In genomic region chr17:59763861-59764260, GRCh38 we compare ENCODE assay signal across 11 cellular contexts. TPM values are rescaled to one million over a fixed set of nuclear protein-coding genes. Genes with fewer than 3 reads are reported as not detected.
DNase-seq lines count a peak whose midpoint lies in the region; ATAC-seq and TF ChIP-seq lines count a peak whose summit lies in the region.
"Had no signal": no experiment of that assay in that cellular context is flagged by ENCODE, and none has a peak within 500 bp of the region (broad histone marks: within the 10 kb centered on the region; RNA-seq: fewer than 3 reads in every experiment).

No MANE protein-coding gene starts in this region.

- TF ChIP-seq CTCF in IMR-90 (conservative IDR thresholded peaks at IDR 0.05; ENCODE audit: low read depth, low read length), result no peak
- TF ChIP-seq CTCF in astrocyte of the cerebellum (IDR thresholded peaks at IDR 0.05; ENCODE audit: low read depth, low read length, missing control alignments), result no peak
- TF ChIP-seq CTCF in Caco-2 (IDR thresholded peaks at IDR 0.05; ENCODE audit: insufficient read depth in 1 of 2, low read depth in 1 of 2, low read length in 1 of 2, severe bottlenecking in 1 of 2, unreplicated experiment in 1 of 2), result no peak

- H3K79me1 ChIP-seq in IMR-90 (ENCODE audit: low read depth in 1 of 2, low read length in 2 of 2), result peaks cover 15 to 47% of the 10 kb centered on the region in 2 experiments
- peaks cover 5% of the 10 kb centered on the region for H3K79me1 ChIP-seq in mesenchymal stem cell (replicated peaks; ENCODE audit: low read length, poor library complexity, severe bottlenecking)

- DNase-seq in CD4-positive, CD25-positive, alpha-beta regulatory T cell, result no peak
- DNase-seq in IMR-90 (peak; percentile 95), astrocyte of the cerebellum (ENCODE audit: low read depth) (peak; percentile 86), mesenchymal stem cell (peak; percentile 79), Caco-2 (no peak), amygdala (lab: John Stamatoyannopoulos, UW) (no peak), germinal center (ENCODE audit: low spot score) (no peak)
- DNase-seq: DMS153, islet precursor cell, upper lobe of left lung had no signal

- peak overlapping the region; percentile 95 for H4K91ac ChIP-seq in IMR-90 (ENCODE audit: insufficient read depth, low read depth, low read length)
- no peak overlapping the region for H4K91ac ChIP-seq in mesenchymal stem cell (ENCODE audit: low read length)

- peak overlapping the region; percentile 99 for H3K18ac ChIP-seq in IMR-90 (ENCODE audit: low read depth, low read length)
- peak overlapping the region in 1 of 2 experiments; percentile 46 for H3K18ac ChIP-seq in mesenchymal stem cell (ENCODE audit: low read depth in 1 of 2, low read length in 2 of 2)

- peak overlapping the region; percentile 33 for H3K27ac ChIP-seq in CD4-positive, CD25-positive, alpha-beta regulatory T cell (ENCODE audit: insufficient read depth, low read length, poor library complexity, severe bottlenecking)
- H3K27ac ChIP-seq in IMR-90 (ENCODE audit: insufficient read depth, low read length), result peak overlapping the region; percentile 90
- peak overlapping the region; percentile 98 for H3K27ac ChIP-seq in mesenchymal stem cell (ENCODE audit: low read length, poor library complexity, severe bottlenecking)
- H3K27ac ChIP-seq: upper lobe of left lung had no signal

- peak overlapping the region; percentile 98 for H3K4ac ChIP-seq in IMR-90 (ENCODE audit: low read depth, low read length)
- no peak overlapping the region for H3K4ac ChIP-seq in mesenchymal stem cell (ENCODE audit: low read depth in 1 of 2, low read length in 2 of 2)

- H2BK15ac ChIP-seq in IMR-90 (ENCODE audit: low read depth, low read length), result peak overlapping the region; percentile 99; the same call in 2 of the 3 replicates
- no peak overlapping the region for H2BK15ac ChIP-seq in mesenchymal stem cell (ENCODE audit: low read depth, poor library complexity, severe bottlenecking)

- no peak for TF ChIP-seq RAD21 in IMR-90 (IDR thresholded peaks at IDR 0.05; ENCODE audit: low read length)

- no peaks in the 10 kb centered on the region for H3K27me3 ChIP-seq in CD4-positive, CD25-positive, alpha-beta regulatory T cell (ENCODE audit: control insufficient read depth, insufficient read depth, low read length)
- H3K27me3 ChIP-seq in IMR-90 (ENCODE audit: control insufficient read depth, insufficient read depth, low read length) (no peaks in the 10 kb centered on the region), mesenchymal stem cell (ENCODE audit: control insufficient read depth in 1 of 2, insufficient read depth in 1 of 2, low read length in 2 of 2) (no peaks in the 10 kb centered on the region), Caco-2 (replicated peaks; ENCODE audit: control insufficient read depth, insufficient read depth, low read length) (no peaks in the 10 kb centered on the region)
- H3K27me3 ChIP-seq: upper lobe of left lung had no signal

- H3K36me3 ChIP-seq in CD4-positive, CD25-positive, alpha-beta regulatory T cell (ENCODE audit: control insufficient read depth, insufficient read depth, low read length), result peaks cover 5% of the 10 kb centered on the region
- peaks cover 6% of the 10 kb centered on the region for H3K36me3 ChIP-seq in IMR-90 (ENCODE audit: control insufficient read depth, insufficient read depth, low read length)
- H3K36me3 ChIP-seq in mesenchymal stem cell (ENCODE audit: control insufficient read depth in 1 of 2, insufficient read depth in 2 of 2, low read depth in 1 of 2, low read length in 2 of 2), result peaks cover 9% of the 10 kb centered on the region in 2 experiments
- H3K36me3 ChIP-seq in Caco-2 (ENCODE audit: control insufficient read depth, insufficient read depth, low read length), result no peaks in the 10 kb centered on the region; the same call in 1 of the 2 replicates

- peak overlapping the region; percentile 95 for H3K23ac ChIP-seq in IMR-90 (ENCODE audit: low read depth, low read length)
- H3K23ac ChIP-seq in mesenchymal stem cell (ENCODE audit: low read length in 2 of 2), result no peak overlapping the region

- H3K14ac ChIP-seq in IMR-90 (replicated peaks; ENCODE audit: low read depth, low read length) (peak overlapping the region; percentile 97), mesenchymal stem cell (ENCODE audit: low read length in 2 of 2) (no peak overlapping the region)

- peak overlapping the region; percentile 96; the same call in 1 of the 2 replicates for H4K5ac ChIP-seq in IMR-90 (ENCODE audit: low read depth, low read length)

- no peaks in the 10 kb centered on the region for H3K27me3 Mint-ChIP-seq in CD4-positive, CD25-positive, alpha-beta regulatory T cell
- no peaks in the 10 kb centered on the region for H3K27me3 Mint-ChIP-seq in Caco-2 (ENCODE audit: insufficient read depth, unreplicated experiment)

- H2BK5ac ChIP-seq in IMR-90 (ENCODE audit: low read depth, low read length, poor library complexity, severe bottlenecking), result peak overlapping the region; percentile 95
- peak overlapping the region; percentile 99 for H2BK5ac ChIP-seq in mesenchymal stem cell (ENCODE audit: low read depth, low read length, poor library complexity, severe bottlenecking)

- H3K27ac Mint-ChIP-seq in CD4-positive, CD25-positive, alpha-beta regulatory T cell, result peak overlapping the region in 2 of 3 donors; percentile 12 to 44
- H3K27ac Mint-ChIP-seq in Caco-2 (ENCODE audit: unreplicated experiment), result no peak overlapping the region

- H3K9me3 Mint-ChIP-seq in CD4-positive, CD25-positive, alpha-beta regulatory T cell, result peaks cover 0 to 6% (median 0%) of the 10 kb centered on the region in 7 donors
- peaks cover 9% of the 10 kb centered on the region for H3K9me3 Mint-ChIP-seq in Caco-2 (ENCODE audit: unreplicated experiment)

- peaks cover 2 to 4% of the 10 kb centered on the region in 2 experiments for H3K9me3 ChIP-seq in CD4-positive, CD25-positive, alpha-beta regulatory T cell (ENCODE audit: control insufficient read depth in 2 of 2, low read length in 2 of 2)
- H3K9me3 ChIP-seq in IMR-90 (ENCODE audit: control insufficient read depth, insufficient read depth, low read length) (no peaks in the 10 kb centered on the region), mesenchymal stem cell (ENCODE audit: control insufficient read depth, low read length) (no peaks in the 10 kb centered on the region), Caco-2 (peaks cover 6% of the 10 kb centered on the region; the same call in 1 of the 2 replicates)
- H3K9me3 ChIP-seq: upper lobe of left lung had no signal

- no peaks in the 10 kb centered on the region for H4K20me1 ChIP-seq in IMR-90 (ENCODE audit: insufficient read depth, low read length)

- POLR2A ChIA-PET in IMR-90 (lab: Charles Lee; ENCODE audit: unreplicated experiment), result interaction anchor here (1.1 to 3.0 kb wide), 3 partner anchors 74 to 79 kb away, joined by 3 to 27 read pairs (median 10); no protein-coding TSS in a partner anchor
- POLR2A ChIA-PET in Caco-2 (lab: Charles Lee), result interaction anchor here (0.7 kb wide), 1 partner anchor 10 kb away, joined by 3 read pairs; no protein-coding TSS in a partner anchor

- peaks cover 9% of the 10 kb centered on the region for H3K9me1 ChIP-seq in IMR-90 (ENCODE audit: insufficient read depth, low read length)

- H3K4me3 ChIP-seq in CD4-positive, CD25-positive, alpha-beta regulatory T cell (ENCODE audit: low read depth, low read length), result peak overlapping the region; percentile 41
- H3K4me3 ChIP-seq in IMR-90 (ENCODE audit: insufficient read depth, low read depth, low read length) (no peak overlapping the region), astrocyte of the cerebellum (ENCODE audit: low read depth, low read length) (no peak overlapping the region), mesenchymal stem cell (ENCODE audit: insufficient read depth in 1 of 2, low read depth in 1 of 2, low read length in 2 of 2) (no peak overlapping the region), Caco-2 (ENCODE audit: low read depth, low read length) (no peak overlapping the region)
- H3K4me3 ChIP-seq: upper lobe of left lung had no signal

- dilution Hi-C loops in IMR-90 (cut with HindIII; ENCODE audit: low sequenced_read_pairs, unreplicated experiment), result no loop called here

- H3K56ac ChIP-seq in IMR-90 (ENCODE audit: extremely low read depth, insufficient read depth, low read length), result peak overlapping the region; percentile 58; the same call in 1 of the 2 replicates

- no peak overlapping the region for H3K4me3 Mint-ChIP-seq in CD4-positive, CD25-positive, alpha-beta regulatory T cell
- H3K4me3 Mint-ChIP-seq in Caco-2 (ENCODE audit: unreplicated experiment), result no peak overlapping the region

- H3K36me3 Mint-ChIP-seq in CD4-positive, CD25-positive, alpha-beta regulatory T cell, result peaks cover 17% of the 10 kb centered on the region
- peaks cover 55% of the 10 kb centered on the region for H3K36me3 Mint-ChIP-seq in Caco-2 (ENCODE audit: insufficient read depth, unreplicated experiment)

- WGBS in IMR-90 (ENCODE audit: extremely low coverage in 2 of 2, insufficient read length in 1 of 2), 2 experiments, result no CpG with 5 or more reads among the region's 1 CpG
- WGBS in mesenchymal stem cell, result no CpG with 5 or more reads among the region's 1 CpG

- H2BK20ac ChIP-seq in IMR-90 (ENCODE audit: low read depth, low read length), result peak overlapping the region; percentile 98

- H3K4me1 ChIP-seq in CD4-positive, CD25-positive, alpha-beta regulatory T cell (ENCODE audit: control insufficient read depth, insufficient read depth, low read length, poor library complexity, severe bottlenecking), result peaks cover 26% of the 10 kb centered on the region
- H3K4me1 ChIP-seq in IMR-90 (ENCODE audit: control insufficient read depth, insufficient read depth, low read length) (peaks cover 22% of the 10 kb centered on the region), mesenchymal stem cell (ENCODE audit: control insufficient read depth, insufficient read depth, low read depth, low read length) (peaks cover 7% of the 10 kb centered on the region), Caco-2 (peaks cover 33% of the 10 kb centered on the region)

- H3K4me1 Mint-ChIP-seq in CD4-positive, CD25-positive, alpha-beta regulatory T cell, result peaks cover 17 to 42% (median 23%) of the 10 kb centered on the region in 4 donors
- H3K4me1 Mint-ChIP-seq in Caco-2 (ENCODE audit: low read depth, unreplicated experiment), result peaks cover 12% of the 10 kb centered on the region

- no peak overlapping the region for H2AK9ac ChIP-seq in IMR-90 (replicated peaks; ENCODE audit: low read depth, low read length, poor library complexity)

- H2BK120ac ChIP-seq in IMR-90 (ENCODE audit: low read depth, low read length) (peak overlapping the region; percentile 98), mesenchymal stem cell (ENCODE audit: low read depth, low read length) (no peak overlapping the region)

- peak overlapping the region; percentile 97 for H2AK5ac ChIP-seq in IMR-90 (ENCODE audit: low read depth, low read length)
- peak overlapping the region; percentile 99 for H2AK5ac ChIP-seq in mesenchymal stem cell (ENCODE audit: low read length, severe bottlenecking)

- no peak for ATAC-seq in CD4-positive, CD25-positive, alpha-beta regulatory T cell (ENCODE audit: low read depth in 2 of 2)
- peak; percentile 35; the same call in 1 of the 2 replicates for ATAC-seq in IMR-90 (ENCODE audit: low read depth)
- ATAC-seq in HG02623 (IDR thresholded peaks at IDR 0.05; ENCODE audit: unreplicated experiment), result no peak

- no peak overlapping the region for H2AFZ ChIP-seq in IMR-90 (replicated peaks; ENCODE audit: low read length, poor library complexity)
- H2AFZ ChIP-seq in mesenchymal stem cell (ENCODE audit: low read depth, low read length), result no peak overlapping the region

- BruUV-seq in IMR-90 (replicated peaks; lab: Mats Ljungman, UMichigan) (no TSS peak), Caco-2 (replicated peaks; lab: Mats Ljungman, UMichigan) (no TSS peak)

- in situ Hi-C loops in IMR-90 (cut with MboI; ENCODE audit: low sequenced_read_pairs) (no loop called here), astrocyte of the cerebellum (cut with HindIII; ENCODE audit: low sequenced_read_pairs) (no loop called here)

- H4K8ac ChIP-seq in IMR-90 (ENCODE audit: low read depth in 2 of 2, low read length in 2 of 2) (peak overlapping the region; percentile 68 to 91; a peak in 3 of 4 replicates), mesenchymal stem cell (ENCODE audit: low read length) (no peak overlapping the region)

- no peak overlapping the region for H2BK12ac ChIP-seq in mesenchymal stem cell (ENCODE audit: low read length in 2 of 2)

- H3K9ac ChIP-seq in IMR-90 (ENCODE audit: low read depth, low read length), result no peak overlapping the region; the same call in 1 of the 2 replicates
- peak overlapping the region; percentile 82 for H3K9ac ChIP-seq in mesenchymal stem cell (ENCODE audit: low read length)

- CTCF ChIA-PET in IMR-90 (lab: Yijun Ruan, JAX) (no interaction called here), Caco-2 (lab: Charles Lee) (no interaction called here)

- intact Hi-C loops in IMR-90 (cut with micrococcal nuclease) (no loop called here), Caco-2 (cut with micrococcal nuclease; ENCODE audit: unreplicated experiment) (no loop called here)

- no peak for TF ChIP-seq POLR2A in IMR-90 (IDR thresholded peaks at IDR 0.05; ENCODE audit: low read depth, low read length)

- H3K4me2 ChIP-seq in IMR-90 (ENCODE audit: low read depth, low read length) (peak overlapping the region; percentile 57), mesenchymal stem cell (ENCODE audit: low read length, poor library complexity, severe bottlenecking) (no peak overlapping the region)

RNA-seq across cellular contexts. Expression of gene VMP1, which starts 56.4 kb away (rescaled TPM):
- total RNA-seq in CD4-positive, CD25-positive, alpha-beta regulatory T cell, result 238 TPM
- polyA plus RNA-seq in CD4-positive, CD25-positive, alpha-beta regulatory T cell, result 10 to 100 TPM; 50.3 to 84.2 (median 65.6) TPM
- total RNA-seq in IMR-90 (2012; rRNA removed) (197 and 272 TPM in 2 replicates), Caco-2 (2022) (277 and 297 TPM in 2 replicates)
- polyA plus RNA-seq in IMR-90 (2012; rRNA removed), result 59.9 and 89.8 TPM in 2 replicates
- 9.5 and 20.9 TPM in 2 replicates for polyA plus RNA-seq in IMR-90 (2012; cell fraction: cytosol; rRNA removed)
- 28.0 and 437 TPM in 2 replicates for polyA plus RNA-seq in IMR-90 (2012; cell fraction: nucleus; rRNA removed; ENCODE audit: low replicate concordance)
- polyA plus RNA-seq in mesenchymal stem cell (2013, experiment 1 of 2), result 116 TPM
- 116 TPM for polyA plus RNA-seq in mesenchymal stem cell (2013, experiment 2 of 2)

RNA-seq across cellular contexts. Expression of gene PTRH2, which starts 56.6 kb away (rescaled TPM):
- 8.4 TPM for total RNA-seq in CD4-positive, CD25-positive, alpha-beta regulatory T cell
- polyA plus RNA-seq in CD4-positive, CD25-positive, alpha-beta regulatory T cell, result 10 to 100 TPM; 16.2 to 23.2 (median 21.4) TPM
- 24.9 and 41.7 TPM in 2 replicates for total RNA-seq in IMR-90 (2012; rRNA removed)
- 45.7 and 49.7 TPM in 2 replicates for polyA plus RNA-seq in IMR-90 (2012; rRNA removed)
- 16.5 and 31.5 TPM in 2 replicates for polyA plus RNA-seq in IMR-90 (2012; cell fraction: cytosol; rRNA removed)
- polyA plus RNA-seq in IMR-90 (2012; cell fraction: nucleus; rRNA removed; ENCODE audit: low replicate concordance), result 4.6 and 33.1 TPM in 2 replicates
- 31.8 TPM for polyA plus RNA-seq in mesenchymal stem cell (2013, experiment 1 of 2)
- polyA plus RNA-seq in mesenchymal stem cell (2013, experiment 2 of 2), result 32.0 TPM
- 36.1 and 36.6 TPM in 2 replicates for total RNA-seq in Caco-2 (2022)

Comparison
In these comparisons a context has a peak if more than half of its experiments do, and no peak if none do; other contexts are left out.
1. DNase-seq: peak in IMR-90 (single experiment), astrocyte of the cerebellum (single experiment) and mesenchymal stem cell (single experiment); none in CD4-positive, CD25-positive, alpha-beta regulatory T cell (0 of 3), Caco-2 (0 of 2), amygdala (0 of 56) and germinal center (single experiment).
2. H3K27ac ChIP-seq: peak in every context shown above with its lines; median percentile 98 in mesenchymal stem cell; 90 in IMR-90; 33 in CD4-positive, CD25-positive, alpha-beta regulatory T cell.